ENCODE assay signal across 20 cellular contexts in genomic region chr4:124290678-124291077, GRCh38.
A peak's percentile ranks its signal among the peaks of the same experiment; 100 is the strongest.
DNase-seq lines count a peak whose midpoint lies in the region; ATAC-seq and TF ChIP-seq lines count a peak whose summit lies in the region.
"Had no signal": no experiment of that assay in that cellular context is flagged by ENCODE, and none has a peak within 500 bp of the region (broad histone marks: within the 10 kb centered on the region; RNA-seq: fewer than 3 reads in every experiment).

No MANE protein-coding gene starts in this region.

- in situ Hi-C loops in transverse colon (cut with MboI; ENCODE audit: low pct_ligation_motif_present in 1 of 4, low pct_unique_long_range_greater_than_20kb in 1 of 4, low sequenced_read_pairs in 3 of 4), result no loop called here

- H3K36me3 ChIP-seq in PC-3 (ENCODE audit: low read depth, low read length), result no peaks in the 10 kb centered on the region
- H3K36me3 ChIP-seq in effector memory CD4-positive, alpha-beta T cell (ENCODE audit: control insufficient read depth, insufficient read depth, low read length), result no peaks in the 10 kb centered on the region
- H3K36me3 ChIP-seq in transverse colon, result no peaks in the 10 kb centered on the region
- H3K36me3 ChIP-seq: BLaER1, SJSA1 had no signal

- WGBS in transverse colon (ENCODE audit: low coverage in 1 of 2), 2 donors, result 43 to 50% methylated on average over 1 of the region's 1 CpG

- H3K79me2 ChIP-seq in PC-3 (ENCODE audit: low read length), result no peaks in the 10 kb centered on the region

- TF ChIP-seq EP300 in transverse colon (IDR thresholded peaks at IDR 0.05; ENCODE audit: low read depth), result no peak

- TF ChIP-seq CTCF in PC-3 (conservative IDR thresholded peaks at IDR 0.05; ENCODE audit: low read depth, low read length) (no peak), transverse colon (IDR thresholded peaks at IDR 0.05) (no peak), GM20000 (IDR thresholded peaks at IDR 0.05; ENCODE audit: extremely low read depth, missing control alignments) (no peak), CD14-positive monocyte (IDR thresholded peaks at IDR 0.05) (no peak)

- H3K4me1 Mint-ChIP-seq in CD14-positive monocyte, result no peaks in the 10 kb centered on the region
- H3K4me1 Mint-ChIP-seq: CD4-positive, alpha-beta memory T cell had no signal

- peaks cover 10% of the 10 kb centered on the region; the same call in 1 of the 2 replicates for H3K4me1 ChIP-seq in PC-3 (ENCODE audit: insufficient read depth, low read length)
- no peaks in the 10 kb centered on the region for H3K4me1 ChIP-seq in effector memory CD4-positive, alpha-beta T cell (ENCODE audit: control insufficient read depth, insufficient read depth, low read length, poor library complexity, severe bottlenecking)
- H3K4me1 ChIP-seq in transverse colon, result no peaks in the 10 kb centered on the region
- H3K4me1 ChIP-seq: BLaER1, Caco-2, SJSA1 had no signal

- H3K9ac ChIP-seq in PC-3 (ENCODE audit: low read length), result no peak overlapping the region
- H3K9ac ChIP-seq: BLaER1 had no signal

- H3K9me3 ChIP-seq in PC-3 (ENCODE audit: low read length) (no peaks in the 10 kb centered on the region), transverse colon (no peaks in the 10 kb centered on the region)
- no peaks in the 10 kb centered on the region for H3K9me3 ChIP-seq in effector memory CD4-positive, alpha-beta T cell (ENCODE audit: control insufficient read depth, low read length)
- H3K9me3 ChIP-seq: BLaER1, Caco-2, SJSA1 had no signal

- H3K4me3 Mint-ChIP-seq in CD14-positive monocyte, result no peak overlapping the region
- H3K4me3 Mint-ChIP-seq: CD4-positive, alpha-beta memory T cell had no signal

- H3K27ac Mint-ChIP-seq in CD14-positive monocyte, result no peak overlapping the region
- H3K27ac Mint-ChIP-seq: CD4-positive, alpha-beta memory T cell had no signal

- no peak overlapping the region for H2AFZ ChIP-seq in PC-3 (ENCODE audit: low read length)

- H4K20me1 ChIP-seq in PC-3 (ENCODE audit: low read length), result no peaks in the 10 kb centered on the region
- H4K20me1 ChIP-seq: BLaER1 had no signal

- intact Hi-C loops in PC-3 (cut with micrococcal nuclease), result no loop called here
- intact Hi-C loops in transverse colon (cut with DNase I; ENCODE audit: low total_unique reads), result no loop called here
- intact Hi-C loops in CD14-positive monocyte (cut with micrococcal nuclease), result no loop called here

- no peak overlapping the region for H3K4me3 ChIP-seq in PC-3 (ENCODE audit: low read length)
- H3K4me3 ChIP-seq in effector memory CD4-positive, alpha-beta T cell (ENCODE audit: insufficient read depth, low read depth, low read length, poor library complexity, severe bottlenecking), result no peak overlapping the region
- H3K4me3 ChIP-seq in transverse colon, result no peak overlapping the region
- H3K4me3 ChIP-seq: BLaER1, SJSA1 had no signal

- H3K4me2 ChIP-seq in PC-3 (ENCODE audit: low read length), result no peak overlapping the region; the same call in 1 of the 2 replicates
- H3K4me2 ChIP-seq: BLaER1 had no signal

- H3K36me3 Mint-ChIP-seq in CD14-positive monocyte, result no peaks in the 10 kb centered on the region
- H3K36me3 Mint-ChIP-seq: CD4-positive, alpha-beta memory T cell had no signal

- no peaks in the 10 kb centered on the region for H3K27me3 Mint-ChIP-seq in CD14-positive monocyte (ENCODE audit: low read depth in 3 of 3)

- DNase-seq in HPDE6-E6E7 (ENCODE audit: extremely low spot score) (peak; percentile 57), PC-3 (peak; percentile 68), transverse colon (no peak), GM20000 (ENCODE audit: low spot score) (no peak), CD14-positive monocyte (ENCODE audit: low spot score) (no peak)
- DNase-seq in effector memory CD4-positive, alpha-beta T cell, result no peak
- DNase-seq: ACHN; Caco-2; CD4-positive, alpha-beta memory T cell; GDM1; Kasumi-1; MM.1S; NCI-H1048; NCI-H1436; NCI-H187 treated with DMSO at 0.1 percent for 48 hours; NCI-H510A; NCI-H748 treated with DMSO at 0.1 percent for 48 hours had no signal

- H3K9me3 Mint-ChIP-seq in CD14-positive monocyte, result peaks cover 0 to 6% (median 2%) of the 10 kb centered on the region in 7 donors

- no TSS peak for BruUV-seq in PC-3 (replicated peaks; lab: Mats Ljungman, UMichigan)

- no peaks in the 10 kb centered on the region for H3K9me2 ChIP-seq in PC-3 (replicated peaks; ENCODE audit: low read length)

- H3K27me3 ChIP-seq in PC-3 (ENCODE audit: low read length) (no peaks in the 10 kb centered on the region), transverse colon (no peaks in the 10 kb centered on the region)
- H3K27me3 ChIP-seq in effector memory CD4-positive, alpha-beta T cell (replicated peaks; ENCODE audit: control insufficient read depth, insufficient read depth, low read length, poor library complexity, severe bottlenecking), result no peaks in the 10 kb centered on the region
- H3K27me3 ChIP-seq: BLaER1, SJSA1 had no signal

- H3K27ac ChIP-seq in PC-3 (ENCODE audit: low read length), result peak overlapping the region; percentile 24
- H3K27ac ChIP-seq in effector memory CD4-positive, alpha-beta T cell (ENCODE audit: insufficient read depth, low read length, poor library complexity, severe bottlenecking), result no peak overlapping the region
- H3K27ac ChIP-seq in transverse colon, result no peak overlapping the region
- H3K27ac ChIP-seq: BLaER1, SJSA1 had no signal

- H3F3A ChIP-seq in PC-3 (ENCODE audit: low read length, unreplicated experiment), result no peaks in the 10 kb centered on the region

- no peak for TF ChIP-seq POLR2A in transverse colon (IDR thresholded peaks at IDR 0.05)

- POLR2A ChIA-PET in PC-3 (lab: Charles Lee; ENCODE audit: unreplicated experiment), result no interaction called here

- CTCF ChIA-PET in PC-3 (lab: Charles Lee), result no interaction called here

- peak; percentile 91 for ATAC-seq in PC-3
- ATAC-seq in esophagus mucosa, result peak; percentile 85

Comparison
In these comparisons a context has a peak if more than half of its experiments do, and no peak if none do; other contexts are left out.
1. DNase-seq: peak in HPDE6-E6E7 (single experiment) and PC-3 (single experiment); none in effector memory CD4-positive, alpha-beta T cell (0 of 3), transverse colon (single experiment), GM20000 (single experiment) and CD14-positive monocyte (single experiment).